ENCODE assay signal across 27 cellular contexts in genomic region chr3:149274220-149274619, GRCh38. TPM values are rescaled to one million over a fixed set of nuclear protein-coding genes. Genes with fewer than 3 reads are reported as not detected.
DNase-seq lines count a peak whose midpoint lies in the region; ATAC-seq, FAIRE-seq and TF ChIP-seq lines count a peak whose summit lies in the region.
"Had no signal": no experiment of that assay in that cellular context is flagged by ENCODE, and none has a peak within 500 bp of the region (broad histone marks: within the 10 kb centered on the region; RNA-seq: fewer than 3 reads in every experiment).

No MANE protein-coding gene starts in this region.

- dilution Hi-C loops in IMR-90 (cut with HindIII; ENCODE audit: low sequenced_read_pairs, unreplicated experiment), result no loop called here

- peak overlapping the region; percentile 37 for H3K14ac ChIP-seq in IMR-90 (replicated peaks; ENCODE audit: low read depth, low read length)

- H3K4me3 Mint-ChIP-seq in naive thymus-derived CD4-positive, alpha-beta T cell, result no peak overlapping the region
- no peak overlapping the region for H3K4me3 Mint-ChIP-seq in nephron progenitor cell
- H3K4me3 Mint-ChIP-seq: activated naive CD8-positive, alpha-beta T cell treated with anti-CD3 and anti-CD28 coated beads for 36 hours; brain; CD4-positive, alpha-beta T cell; IgD-negative memory B cell; neural crest cell had no signal

- intact Hi-C loops in IMR-90 (cut with micrococcal nuclease), result no loop called here
- intact Hi-C loops in left ventricle myocardium inferior (cut with micrococcal nuclease), result loop anchor here (5.0 kb wide), 1 partner anchor 317 kb away; no protein-coding TSS in a partner anchor
- intact Hi-C loops in sciatic nerve (cut with DNase I), result loop anchor here (5.0 to 10.0 kb wide), 2 partner anchors 157 to 319 kb away; no protein-coding TSS in a partner anchor
- intact Hi-C loops in naive thymus-derived CD4-positive, alpha-beta T cell (cut with micrococcal nuclease), result loop anchor here (5.0 to 10.0 kb wide), 2 partner anchors 412 to 541 kb away; partner anchors contain the start of gene RNF13 (in 1 of the 2)

- WGBS in A549 (ENCODE audit: missing lambda C conversion rate), result 81% methylated on average over 3 of the region's 3 CpGs
- no CpG with 5 or more reads among the region's 3 CpGs for WGBS in IMR-90 (ENCODE audit: extremely low coverage in 2 of 2, insufficient read length in 1 of 2), 2 experiments

- no peak overlapping the region for H3K56ac ChIP-seq in IMR-90 (ENCODE audit: extremely low read depth, insufficient read depth, low read length)

- H3K9me3 ChIP-seq in A549, result peaks cover 6% of the 10 kb centered on the region; the same call in 1 of the 3 replicates
- no peaks in the 10 kb centered on the region for H3K9me3 ChIP-seq in IMR-90 (ENCODE audit: control insufficient read depth, insufficient read depth, low read length)
- H3K9me3 ChIP-seq in left ventricle myocardium inferior (replicated peaks), result no peaks in the 10 kb centered on the region
- no peaks in the 10 kb centered on the region for H3K9me3 ChIP-seq in naive thymus-derived CD4-positive, alpha-beta T cell (ENCODE audit: control insufficient read depth in 2 of 3, low read length in 3 of 3)
- H3K9me3 ChIP-seq: SJSA1, spleen, tibial nerve had no signal

- peak overlapping the region; percentile 12 to 55; a peak in 1 of 4 replicates for H4K8ac ChIP-seq in IMR-90 (ENCODE audit: low read depth in 2 of 2, low read length in 2 of 2)

- no peak overlapping the region for H2BK5ac ChIP-seq in IMR-90 (ENCODE audit: low read depth, low read length, poor library complexity, severe bottlenecking)

- 0 out of 2 replicates have a peak overlapping the region, but pooled peaks have one; percentile 3 for H3K18ac ChIP-seq in IMR-90 (ENCODE audit: low read depth, low read length)

- TF ChIP-seq EP300 in A549 (IDR thresholded peaks at IDR 0.05), result no peak

- POLR2A ChIA-PET in A549 (lab: Yijun Ruan, JAX) (no interaction called here), IMR-90 (lab: Charles Lee; ENCODE audit: unreplicated experiment) (no interaction called here)
- POLR2A ChIA-PET in naive thymus-derived CD4-positive, alpha-beta T cell (lab: Charles Lee), result no interaction called here

- in situ Hi-C loops in IMR-90 (cut with MboI; ENCODE audit: low sequenced_read_pairs), result loop anchor here (5.0 kb wide), 2 partner anchors 157 to 317 kb away; no protein-coding TSS in a partner anchor

- H3K79me1 ChIP-seq in IMR-90 (ENCODE audit: low read depth in 1 of 2, low read length in 2 of 2), result no peaks in the 10 kb centered on the region

- peak overlapping the region; percentile 70; the same call in 1 of the 2 replicates for H2BK120ac ChIP-seq in IMR-90 (ENCODE audit: low read depth, low read length)

- TF ChIP-seq CTCF in A549 (IDR thresholded peaks at IDR 0.05), result no peak
- TF ChIP-seq CTCF in IMR-90 (conservative IDR thresholded peaks at IDR 0.05; ENCODE audit: low read depth, low read length), result no peak
- TF ChIP-seq CTCF in left ventricle myocardium inferior (IDR thresholded peaks at IDR 0.05; ENCODE audit: borderline replicate concordance), result no peak
- no peak for TF ChIP-seq CTCF in nephron progenitor cell (IDR thresholded peaks at IDR 0.05)

- no peak overlapping the region; the same call in 1 of the 2 replicates for H2AK5ac ChIP-seq in IMR-90 (ENCODE audit: low read depth, low read length)

- no peak overlapping the region for H2AK9ac ChIP-seq in IMR-90 (replicated peaks; ENCODE audit: low read depth, low read length, poor library complexity)

- peak overlapping the region; percentile 16 to 77; a peak in 4 of 6 replicates for H3K27ac ChIP-seq in A549
- no peak overlapping the region for H3K27ac ChIP-seq in IMR-90 (ENCODE audit: insufficient read depth, low read length)
- peak overlapping the region; percentile 57 for H3K27ac ChIP-seq in left ventricle myocardium inferior (replicated peaks)
- no peak overlapping the region for H3K27ac ChIP-seq in naive thymus-derived CD4-positive, alpha-beta T cell (ENCODE audit: low read depth, low read length)
- H3K27ac ChIP-seq: PC-9, SJSA1, spleen, VCaP had no signal

- no peak overlapping the region for H3K4me2 ChIP-seq in A549
- no peak overlapping the region for H3K4me2 ChIP-seq in IMR-90 (ENCODE audit: low read depth, low read length)
- H3K4me2 ChIP-seq: PC-9 had no signal

- ATAC-seq in A549 (no peak), IMR-90 (ENCODE audit: low read depth) (no peak), sciatic nerve (peak; percentile 40)
- ATAC-seq in naive thymus-derived CD4-positive, alpha-beta T cell, result no peak
- ATAC-seq: left lobe of liver had no signal

- no peak overlapping the region for H3K27ac Mint-ChIP-seq in naive thymus-derived CD4-positive, alpha-beta T cell
- H3K27ac Mint-ChIP-seq in nephron progenitor cell, result no peak overlapping the region
- H3K27ac Mint-ChIP-seq: activated naive CD8-positive, alpha-beta T cell treated with anti-CD3 and anti-CD28 coated beads for 36 hours; activated T-helper 2 cell treated with anti-CD3 and anti-CD28 coated beads, Interferon-gamma antibody, Interleukin-2, Interleukin-4, amounts not matched to agents 10 μg/mL and 5 μg/mL and 100 μg/mL, durations not matched to agents 14 hours and 24 hours and 36 hours; CD4-positive, alpha-beta T cell; IgD-negative memory B cell had no signal

- no peaks in the 10 kb centered on the region for H4K20me1 ChIP-seq in IMR-90 (ENCODE audit: insufficient read depth, low read length)

- H3K27me3 Mint-ChIP-seq in naive thymus-derived CD4-positive, alpha-beta T cell, result peaks cover 0 to 11% (median 0%) of the 10 kb centered on the region in 5 donors
- no peaks in the 10 kb centered on the region for H3K27me3 Mint-ChIP-seq in nephron progenitor cell (ENCODE audit: low read depth, poor library complexity)
- H3K27me3 Mint-ChIP-seq: activated naive CD8-positive, alpha-beta T cell treated with anti-CD3 and anti-CD28 coated beads for 36 hours; CD4-positive, alpha-beta T cell; IgD-negative memory B cell had no signal

- H3K4ac ChIP-seq in IMR-90 (ENCODE audit: low read depth, low read length), result peak overlapping the region; percentile 63

- H3K36me3 Mint-ChIP-seq in naive thymus-derived CD4-positive, alpha-beta T cell, result no peaks in the 10 kb centered on the region
- H3K36me3 Mint-ChIP-seq in nephron progenitor cell (ENCODE audit: low read depth), result no peaks in the 10 kb centered on the region
- H3K36me3 Mint-ChIP-seq: activated naive CD8-positive, alpha-beta T cell treated with anti-CD3 and anti-CD28 coated beads for 36 hours; brain; IgD-negative memory B cell had no signal

- H3K27me3 ChIP-seq in IMR-90 (ENCODE audit: control insufficient read depth, insufficient read depth, low read length) (no peaks in the 10 kb centered on the region), left ventricle myocardium inferior (ENCODE audit: low read depth) (no peaks in the 10 kb centered on the region)
- H3K27me3 ChIP-seq in naive thymus-derived CD4-positive, alpha-beta T cell (ENCODE audit: control insufficient read depth in 2 of 2, insufficient read depth in 2 of 2, low read length in 2 of 2), result no peaks in the 10 kb centered on the region
- H3K27me3 ChIP-seq: SJSA1, spleen, tibial nerve had no signal

- no peak overlapping the region for H3K9ac ChIP-seq in IMR-90 (ENCODE audit: low read depth, low read length)

- H2BK15ac ChIP-seq in IMR-90 (ENCODE audit: low read depth, low read length), result peak overlapping the region; percentile 70; the same call in 2 of the 3 replicates

- CTCF ChIA-PET in A549 (lab: Yijun Ruan, JAX) (interaction anchor here (0.8 to 6.3 kb wide), 26 partner anchors 9 to 318 kb away, joined by 3 to 114 read pairs (median 4); partner anchors contain the start of genes HPS3 and TM4SF18), IMR-90 (lab: Yijun Ruan, JAX) (interaction anchor here (0.6 to 1.5 kb wide), 4 partner anchors 30 to 312 kb away, joined by 3 to 6 read pairs (median 4); partner anchors contain the start of gene TM4SF18)
- CTCF ChIA-PET in naive thymus-derived CD4-positive, alpha-beta T cell (lab: Charles Lee), result interaction anchor here (0.7 to 5.9 kb wide), 3 partner anchors 14 to 152 kb away, joined by 3 to 77 read pairs (median 3); no protein-coding TSS in a partner anchor

- H3K4me1 ChIP-seq in A549, result peaks cover 34% of the 10 kb centered on the region
- H3K4me1 ChIP-seq in IMR-90 (ENCODE audit: control insufficient read depth, insufficient read depth, low read length), result peaks cover 4% of the 10 kb centered on the region; the same call in 1 of the 2 replicates
- peaks cover 19% of the 10 kb centered on the region for H3K4me1 ChIP-seq in left ventricle myocardium inferior
- peaks cover 4 to 13% of the 10 kb centered on the region in 2 donors for H3K4me1 ChIP-seq in naive thymus-derived CD4-positive, alpha-beta T cell (ENCODE audit: control insufficient read depth in 2 of 2, insufficient read depth in 2 of 2, low read length in 2 of 2)

- peak overlapping the region; percentile 71 for H2BK20ac ChIP-seq in IMR-90 (ENCODE audit: low read depth, low read length)

- no peak overlapping the region; the same call in 1 of the 2 replicates for H3K23ac ChIP-seq in IMR-90 (ENCODE audit: low read depth, low read length)

- TF ChIP-seq RAD21 in A549 (conservative IDR thresholded peaks at IDR 0.05 in 1 of 2, IDR thresholded peaks at IDR 0.05 in 1 of 2), result no peak
- TF ChIP-seq RAD21 in IMR-90 (IDR thresholded peaks at IDR 0.05; ENCODE audit: low read length), result no peak

- BruUV-seq in IMR-90 (replicated peaks; lab: Mats Ljungman, UMichigan), result no TSS peak

- DNase-seq in A549 (ENCODE audit: low read depth in 1 of 2, low spot score in 1 of 2) (no peak), IMR-90 (no peak), left ventricle myocardium inferior (no peak), sciatic nerve (ENCODE audit: low spot score) (no peak), nephron progenitor cell (no peak), amniotic stem cell (lab: John Stamatoyannopoulos, UW) (no peak)
- DNase-seq in naive thymus-derived CD4-positive, alpha-beta T cell, result no peak
- no peak for DNase-seq in activated CD4-positive, alpha-beta T cell treated with anti-CD3 and anti-CD28 coated beads for 48 hours
- DNase-seq: activated CD4-positive, alpha-beta T cell treated with anti-CD3 and anti-CD28 coated beads, Interleukin-2, amount 50 U/mL, for 4 hours; activated CD8-positive, alpha-beta memory T cell treated with anti-CD3 and anti-CD28 coated beads, Interleukin-2, amount 50 U/mL, for 4 hours; activated naive CD8-positive, alpha-beta T cell treated with anti-CD3 and anti-CD28 coated beads for 36 hours; CD4-positive, alpha-beta T cell; NCI-H446 treated with DMSO at 0.1 percent for 48 hours; PC-9; spleen; stimulated activated CD4-positive, alpha-beta T cell treated with anti-CD3 and anti-CD28 coated beads, Interleukin-4, amount 100 ng/mL, for 24 hours; stimulated activated naive CD4-positive, alpha-beta T cell treated with Interleukin-2 at 50 U/mL for 16 hours; T-helper 2 cell had no signal

- H4K5ac ChIP-seq in IMR-90 (ENCODE audit: low read depth, low read length), result peak overlapping the region; percentile 9; the same call in 1 of the 2 replicates

- TF ChIP-seq POLR2A in A549 (IDR thresholded peaks at IDR 0.05; ENCODE audit: low read length) (no peak), IMR-90 (IDR thresholded peaks at IDR 0.05; ENCODE audit: low read depth, low read length) (no peak)

- FAIRE-seq in A549 (lab: Jason Lieb, UNC), result no peak
- FAIRE-seq: colon had no signal

- H2AFZ ChIP-seq in IMR-90 (replicated peaks; ENCODE audit: low read length, poor library complexity), result peak overlapping the region; percentile 52
- H2AFZ ChIP-seq: PC-9 had no signal

- H3K9me3 Mint-ChIP-seq in naive thymus-derived CD4-positive, alpha-beta T cell, result no peaks in the 10 kb centered on the region
- no peaks in the 10 kb centered on the region for H3K9me3 Mint-ChIP-seq in nephron progenitor cell
- H3K9me3 Mint-ChIP-seq: activated naive CD8-positive, alpha-beta T cell treated with anti-CD3 and anti-CD28 coated beads for 36 hours; activated T-helper 2 cell treated with anti-CD3 and anti-CD28 coated beads, Interferon-gamma antibody, Interleukin-2, Interleukin-4, amounts not matched to agents 10 μg/mL and 5 μg/mL and 100 μg/mL, durations not matched to agents 14 hours and 24 hours and 36 hours; brain; CD4-positive, alpha-beta T cell; IgD-negative memory B cell; neural crest cell had no signal

- H3K36me3 ChIP-seq in IMR-90 (ENCODE audit: control insufficient read depth, insufficient read depth, low read length) (no peaks in the 10 kb centered on the region), left ventricle myocardium inferior (no peaks in the 10 kb centered on the region)
- no peaks in the 10 kb centered on the region for H3K36me3 ChIP-seq in naive thymus-derived CD4-positive, alpha-beta T cell (ENCODE audit: control insufficient read depth in 2 of 3, insufficient read depth in 3 of 3, low read length in 3 of 3)
- H3K36me3 ChIP-seq: SJSA1, spleen, tibial nerve had no signal

- H3K4me1 Mint-ChIP-seq in naive thymus-derived CD4-positive, alpha-beta T cell, result peaks cover 6 to 17% (median 13%) of the 10 kb centered on the region in 7 donors
- H3K4me1 Mint-ChIP-seq in nephron progenitor cell, result peaks cover 14% of the 10 kb centered on the region
- H3K4me1 Mint-ChIP-seq: brain, neural crest cell had no signal

- no peak overlapping the region for H3K4me3 ChIP-seq in A549
- no peak overlapping the region for H3K4me3 ChIP-seq in IMR-90 (ENCODE audit: insufficient read depth, low read depth, low read length)
- no peak overlapping the region for H3K4me3 ChIP-seq in left ventricle myocardium inferior
- no peak overlapping the region for H3K4me3 ChIP-seq in naive thymus-derived CD4-positive, alpha-beta T cell (ENCODE audit: low read length)
- H3K4me3 ChIP-seq: PC-9, SJSA1, spleen, tibial nerve had no signal

- peak overlapping the region; percentile 57; the same call in 1 of the 2 replicates for H4K91ac ChIP-seq in IMR-90 (ENCODE audit: insufficient read depth, low read depth, low read length)

- H3K9me1 ChIP-seq in IMR-90 (ENCODE audit: insufficient read depth, low read length), result peaks cover 3% of the 10 kb centered on the region; the same call in 1 of the 2 replicates

RNA-seq across cellular contexts. Expression of gene CP, which starts 52.6 kb away (rescaled TPM):
- polyA plus RNA-seq in A549 (2011; rRNA removed) (42.6 and 60.3 TPM in 2 replicates), A549 (2017; fragmentation: RNase III; extraction: RNeasy Plus Mini Kit Qiagen cat#74134 plus additional on column Dnase treatment) (2.6 to 5.2 TPM (median 5.1 TPM) in 3 replicates), IMR-90 (2012; rRNA removed) (not detected in 2 replicates)
- polyA plus RNA-seq in A549 (2012; cell fraction: cytosol; rRNA removed), result 0.75 and 1.0 TPM in 2 replicates
- 0.79 and 0.92 TPM in 2 replicates for polyA plus RNA-seq in A549 (2012; cell fraction: nucleus; rRNA removed)
- 25.6 and 34.4 TPM in 2 replicates for polyA minus RNA-seq in A549 (2011; rRNA and poly(A)+ RNA removed)
- total RNA-seq in IMR-90 (2012; rRNA removed) (0.28 TPM in 1 of 2 replicates, not detected in the other), left ventricle myocardium inferior (6.2 TPM), sciatic nerve (26.1 TPM)
- not detected in 2 replicates for polyA plus RNA-seq in IMR-90 (2012; cell fraction: cytosol; rRNA removed)
- 0.07 TPM in 1 of 2 replicates, not detected in the other for polyA plus RNA-seq in IMR-90 (2012; cell fraction: nucleus; rRNA removed; ENCODE audit: low replicate concordance)
- under 1 TPM in 1 of 5 experiments, not detected in 4; 0.69 TPM for total RNA-seq in naive thymus-derived CD4-positive, alpha-beta T cell
- polyA plus RNA-seq in naive thymus-derived CD4-positive, alpha-beta T cell, result 1 to 10 TPM in 1 of 2 donors, under 1 TPM in 1; 0.43 to 1.3 TPM
- total RNA-seq: activated naive CD8-positive, alpha-beta T cell treated with anti-CD3 and anti-CD28 coated beads for 36 hours; activated T-helper 2 cell treated with anti-CD3 and anti-CD28 coated beads, Interferon-gamma antibody, Interleukin-2, Interleukin-4, amounts not matched to agents 10 μg/mL and 5 μg/mL and 100 μg/mL, durations not matched to agents 14 hours and 24 hours and 36 hours; CD4-positive, alpha-beta T cell; SJSA1 had no signal

RNA-seq across cellular contexts. Expression of gene TM4SF18, which starts 59.2 kb away (rescaled TPM):
- polyA plus RNA-seq in A549 (2011; rRNA removed), result 99.8 and 123 TPM in 2 replicates
- 26.9 and 28.8 TPM in 2 replicates for polyA plus RNA-seq in A549 (2012; cell fraction: cytosol; rRNA removed)
- polyA plus RNA-seq in A549 (2012; cell fraction: nucleus; rRNA removed), result 11.2 and 16.8 TPM in 2 replicates
- 49.7 to 57.7 TPM (median 51.3 TPM) in 3 replicates for polyA plus RNA-seq in A549 (2017; fragmentation: RNase III; extraction: RNeasy Plus Mini Kit Qiagen cat#74134 plus additional on column Dnase treatment)
- polyA minus RNA-seq in A549 (2011; rRNA and poly(A)+ RNA removed), result 34.2 and 42.8 TPM in 2 replicates
- under 0.01 TPM in 1 of 2 replicates, not detected in the other for total RNA-seq in IMR-90 (2012; rRNA removed)
- not detected in 2 replicates for polyA plus RNA-seq in IMR-90 (2012; rRNA removed)
- not detected in 2 replicates for polyA plus RNA-seq in IMR-90 (2012; cell fraction: cytosol; rRNA removed)
- not detected in 2 replicates for polyA plus RNA-seq in IMR-90 (2012; cell fraction: nucleus; rRNA removed; ENCODE audit: low replicate concordance)
- 11.2 TPM for total RNA-seq in left ventricle myocardium inferior
- total RNA-seq in sciatic nerve, result 11.8 TPM
- total RNA-seq in naive thymus-derived CD4-positive, alpha-beta T cell, result not detected
- polyA plus RNA-seq in naive thymus-derived CD4-positive, alpha-beta T cell, result not detected
- total RNA-seq: activated naive CD8-positive, alpha-beta T cell treated with anti-CD3 and anti-CD28 coated beads for 36 hours; activated T-helper 2 cell treated with anti-CD3 and anti-CD28 coated beads, Interferon-gamma antibody, Interleukin-2, Interleukin-4, amounts not matched to agents 10 μg/mL and 5 μg/mL and 100 μg/mL, durations not matched to agents 14 hours and 24 hours and 36 hours; CD4-positive, alpha-beta T cell; neural crest cell; PC-9 had no signal
- polyA plus RNA-seq: IgD-negative memory B cell had no signal

Comparison
In these comparisons a context has a peak if more than half of its experiments do, and no peak if none do; other contexts are left out.
1. H3K27ac ChIP-seq: peak in A549 (2 of 2) and left ventricle myocardium inferior (single experiment); none in IMR-90 (single experiment) and naive thymus-derived CD4-positive, alpha-beta T cell (single experiment).
2. RNA of gene TM4SF18, which starts 59.2 kb away (total RNA-seq): 11.8 TPM in sciatic nerve (single experiment) and 11.2 TPM in left ventricle myocardium inferior (single experiment); under 0.01 TPM in IMR-90 and not detected in naive thymus-derived CD4-positive, alpha-beta T cell; every median in the first group is over 10 times any median in the second.